ENCODE assay signal across 17 cellular contexts in the genomic region with DNA sequence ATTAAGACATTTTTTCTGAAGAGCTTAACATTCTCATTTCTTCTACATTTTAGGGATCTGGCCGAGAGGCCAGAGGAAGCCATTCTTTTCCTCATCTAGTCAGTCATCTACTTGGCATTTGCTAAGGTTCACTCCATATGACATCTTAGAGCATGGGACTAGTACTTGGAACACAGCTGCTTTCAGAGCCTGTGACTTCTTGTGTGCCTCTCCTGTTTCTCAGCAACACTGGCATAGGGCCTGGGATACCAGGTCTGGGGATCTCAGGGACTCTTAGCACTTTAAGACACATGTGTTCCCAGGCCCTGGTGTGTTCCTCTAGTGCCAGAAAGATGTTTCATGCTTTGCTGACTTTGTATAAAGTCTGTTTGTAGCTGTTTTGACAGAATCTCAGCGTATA. TPM values are rescaled to one million over a fixed set of nuclear protein-coding genes. Genes with fewer than 3 reads are reported as not detected.
A peak's percentile ranks its signal among the peaks of the same experiment; 100 is the strongest.
DNase-seq lines count a peak whose midpoint lies in the region; ATAC-seq and TF ChIP-seq lines count a peak whose summit lies in the region.
"Had no signal": no experiment of that assay in that cellular context is flagged by ENCODE, and none has a peak within 500 bp of the region (broad histone marks: within the 10 kb centered on the region; RNA-seq: fewer than 3 reads in every experiment).

No MANE protein-coding gene starts in this region.

- ATAC-seq in Right ventricle myocardium superior (ENCODE audit: poor library complexity): peak; percentile 49
- peak; percentile 48 for ATAC-seq in aorta (ENCODE audit: low FRiP score)

- 40 to 42% methylated on average over 2 of the region's 2 CpGs for WGBS in aorta, 2 donors

- peaks cover 0 to 76% (median 14%) of the 10 kb centered on the region in 45 donors for H3K27me3 ChIP-seq in dorsolateral prefrontal cortex
- no peaks in the 10 kb centered on the region for H3K27me3 ChIP-seq in neural progenitor cell
- H3K27me3 ChIP-seq in aorta (ENCODE audit: control insufficient read depth in 1 of 2, insufficient read depth in 2 of 2, low read length in 1 of 2): no peaks in the 10 kb centered on the region

- no peak overlapping the region for H3K9ac ChIP-seq in neural progenitor cell

- peaks cover 3% of the 10 kb centered on the region for H4K20me1 ChIP-seq in neural progenitor cell (ENCODE audit: low read depth)

- H3K4me1 ChIP-seq in neural progenitor cell (peaks cover 55% of the 10 kb centered on the region), aorta (ENCODE audit: control insufficient read depth in 1 of 2, insufficient read depth in 2 of 2, low read length in 2 of 2) (no peaks in the 10 kb centered on the region)

- peaks cover 3% of the 10 kb centered on the region for H3K27me3 Mint-ChIP-seq in neural progenitor cell (ENCODE audit: insufficient read depth, low read depth)

- peaks cover 40% of the 10 kb centered on the region for H3K79me2 ChIP-seq in neural progenitor cell (ENCODE audit: low read depth)

- H3K27ac ChIP-seq in dorsolateral prefrontal cortex (peak overlapping the region in 34 of 59 donors; percentile 0 to 97 (median 81)), neural progenitor cell (no peak overlapping the region), aorta (ENCODE audit: low read depth in 1 of 2, low read length in 2 of 2) (no peak overlapping the region)
- H3K27ac ChIP-seq: C4-2B had no signal

- H3K36me3 ChIP-seq in neural progenitor cell (peaks cover 7% of the 10 kb centered on the region), aorta (ENCODE audit: control insufficient read depth in 1 of 2, insufficient read depth in 2 of 2, low read length in 1 of 2) (no peaks in the 10 kb centered on the region)

- H3F3A ChIP-seq in neural progenitor cell (ENCODE audit: low read depth): peaks cover 35% of the 10 kb centered on the region

- H3K4me3 Mint-ChIP-seq in neural progenitor cell: no peak overlapping the region

- peak overlapping the region; percentile 53 for H3K27ac Mint-ChIP-seq in neural progenitor cell

- no peaks in the 10 kb centered on the region for H3K9me3 ChIP-seq in neural progenitor cell (ENCODE audit: low read depth)
- H3K9me3 ChIP-seq in aorta (ENCODE audit: control insufficient read depth, low read length): no peaks in the 10 kb centered on the region

- H3K9me3 Mint-ChIP-seq in neural progenitor cell: no peaks in the 10 kb centered on the region

- peak overlapping the region in 47 of 59 donors; percentile 0 to 75 (median 36) for H3K4me3 ChIP-seq in dorsolateral prefrontal cortex
- H3K4me3 ChIP-seq in neural progenitor cell: no peak overlapping the region
- H3K4me3 ChIP-seq in aorta (ENCODE audit: low read length in 2 of 2): no peak overlapping the region

- no peak overlapping the region for H2AFZ ChIP-seq in neural progenitor cell (replicated peaks)

- intact Hi-C loops in Right ventricle myocardium superior (cut with DNase I): no loop called here
- intact Hi-C loops in cardiac septum (cut with DNase I): no loop called here
- intact Hi-C loops in dorsolateral prefrontal cortex (cut with DNase I): no loop called here
- intact Hi-C loops in aorta (cut with DNase I): no loop called here

- TF ChIP-seq CTCF in dorsolateral prefrontal cortex (IDR thresholded peaks at IDR 0.05 in 54 of 56, conservative IDR thresholded peaks at IDR 0.05 in 2 of 56; ENCODE audit: low read depth in 1 of 56, partially characterized antibody in 56 of 56) (no peak), neural progenitor cell (IDR thresholded peaks at IDR 0.05) (no peak)

- no peak overlapping the region for H3K4me2 ChIP-seq in neural progenitor cell

- DNase-seq in Right ventricle myocardium superior: no peak
- no peak for DNase-seq in cardiac septum (ENCODE audit: low spot score)
- DNase-seq in dorsolateral prefrontal cortex: no peak
- no peak for DNase-seq in neural progenitor cell (ENCODE audit: low spot score)
- DNase-seq in aorta: no peak
- no peak for DNase-seq in activated CD8-positive, alpha-beta memory T cell treated with anti-CD3 and anti-CD28 coated beads, Interleukin-2, amount 50 U/mL, for 4 hours
- DNase-seq in islet precursor cell: no peak
- DNase-seq in DMS53 treated with DMSO at 0.1 percent for 48 hours (lab: John Stamatoyannopoulos, UW; ENCODE audit: unreplicated experiment): no peak
- DNase-seq: GOT3, NCI-H1436 treated with DMSO at 0.1 percent for 48 hours, NCI-H2081, NCI-H345, NCI-H526 treated with DMSO at 0.1 percent for 48 hours, RPMI8226 had no signal

- peaks cover 53% of the 10 kb centered on the region for H3K4me1 Mint-ChIP-seq in neural progenitor cell

- peaks cover 8% of the 10 kb centered on the region for H3K36me3 Mint-ChIP-seq in neural progenitor cell

RNA-seq across cellular contexts. Expression of a gene that starts 7.3 kb away (rescaled TPM):
- total RNA-seq in Right ventricle myocardium superior (10.0 TPM), cardiac septum (2.2 TPM), dorsolateral prefrontal cortex (over 10,000 TPM in 1 of 120 experiments, 1,000 to 10,000 TPM in 112, 100 to 1,000 TPM in 7; 484 to 13,089 (median 2,926) TPM), neural progenitor cell (ENCODE audit: low replicate concordance) (106 and 107 TPM in 2 replicates), aorta (10 to 100 TPM in 1 of 2 donors, 1 to 10 TPM in 1; 7.7 to 21.3 TPM)
- polyA plus RNA-seq in aorta: under 1 TPM; 0.50 to 0.95 TPM
- total RNA-seq: A172, OCI-LY7 had no signal

RNA-seq across cellular contexts. Expression of a gene that starts 48.1 kb away (rescaled TPM):
- total RNA-seq in Right ventricle myocardium superior (28.0 TPM), cardiac septum (38.0 TPM), dorsolateral prefrontal cortex (10 to 100 TPM in 119 of 120 experiments, 1 to 10 TPM in 1; 9.0 to 31.5 (median 20.2) TPM), neural progenitor cell (ENCODE audit: low replicate concordance) (2.2 and 2.4 TPM in 2 replicates), aorta (1 to 10 TPM; 6.5 to 7.9 TPM)
- polyA plus RNA-seq in aorta: 1 to 10 TPM; 1.6 to 5.0 TPM

Comparison
In these comparisons a context has a peak if more than half of its experiments do, and no peak if none do; other contexts are left out.
1. H3K27ac ChIP-seq: peak in dorsolateral prefrontal cortex (34 of 59); none in neural progenitor cell (single experiment) and aorta (0 of 2).
2. H3K4me3 ChIP-seq: peak in dorsolateral prefrontal cortex (47 of 59); none in neural progenitor cell (single experiment) and aorta (0 of 2).